1 cellular context compared by ENCODE assay signal in the genomic region with DNA sequence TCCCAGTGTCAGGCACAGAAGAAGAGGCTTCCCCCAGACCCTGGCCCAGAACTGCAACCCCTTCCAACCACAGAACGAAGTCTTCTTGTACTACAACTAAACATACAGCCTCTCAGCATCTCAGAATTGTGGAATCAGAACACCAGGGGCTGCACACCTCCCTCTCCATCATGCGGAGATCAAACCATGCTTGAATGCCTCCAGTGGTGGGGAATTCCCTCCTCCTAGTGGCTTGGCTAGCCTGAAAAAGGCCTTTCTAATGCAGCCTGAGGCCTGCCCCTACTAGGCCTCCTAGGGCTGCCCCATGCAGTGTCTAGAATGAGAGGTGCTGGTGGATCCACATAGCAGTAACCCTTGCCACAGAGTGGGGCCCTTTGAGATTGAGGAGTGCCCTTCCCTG.
TF ChIP-seq lines count a peak whose summit lies in the region.

No MANE protein-coding gene starts in this region.

TF ChIP-seq in HEK293, 187 proteins besides CTCF, POLR2A, EP300 and RAD21 (continued from another document):
- TF ChIP-seq, protein P1, sequence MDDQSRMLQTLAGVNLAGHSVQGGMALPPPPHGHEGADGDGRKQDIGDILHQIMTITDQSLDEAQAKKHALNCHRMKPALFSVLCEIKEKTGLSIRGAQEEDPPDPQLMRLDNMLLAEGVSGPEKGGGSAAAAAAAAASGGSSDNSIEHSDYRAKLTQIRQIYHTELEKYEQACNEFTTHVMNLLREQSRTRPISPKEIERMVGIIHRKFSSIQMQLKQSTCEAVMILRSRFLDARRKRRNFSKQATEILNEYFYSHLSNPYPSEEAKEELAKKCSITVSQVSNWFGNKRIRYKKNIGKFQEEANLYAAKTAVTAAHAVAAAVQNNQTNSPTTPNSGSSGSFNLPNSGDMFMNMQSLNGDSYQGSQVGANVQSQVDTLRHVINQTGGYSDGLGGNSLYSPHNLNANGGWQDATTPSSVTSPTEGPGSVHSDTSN (CRISPR knock-in tag; IDR thresholded peaks at IDR 0.05), result no peak
- no peak for TF ChIP-seq ZNF501 (tag by site-specific recombination; IDR thresholded peaks at IDR 0.05)
- TF ChIP-seq ZNF112 (tag by site-specific recombination; IDR thresholded peaks at IDR 0.05), result no peak
- TF ChIP-seq, protein P2, sequence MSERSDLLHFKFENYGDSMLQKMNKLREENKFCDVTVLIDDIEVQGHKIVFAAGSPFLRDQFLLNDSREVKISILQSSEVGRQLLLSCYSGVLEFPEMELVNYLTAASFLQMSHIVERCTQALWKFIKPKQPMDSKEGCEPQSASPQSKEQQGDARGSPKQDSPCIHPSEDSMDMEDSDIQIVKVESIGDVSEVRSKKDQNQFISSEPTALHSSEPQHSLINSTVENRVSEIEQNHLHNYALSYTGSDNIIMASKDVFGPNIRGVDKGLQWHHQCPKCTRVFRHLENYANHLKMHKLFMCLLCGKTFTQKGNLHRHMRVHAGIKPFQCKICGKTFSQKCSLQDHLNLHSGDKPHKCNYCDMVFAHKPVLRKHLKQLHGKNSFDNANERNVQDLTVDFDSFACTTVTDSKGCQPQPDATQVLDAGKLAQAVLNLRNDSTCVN (tag by site-specific recombination; optimal IDR thresholded peaks at IDR 0.05), result no peak
- TF ChIP-seq RBAK (tag by site-specific recombination; IDR thresholded peaks at IDR 0.05), result no peak
- TF ChIP-seq SCRT1 (tag by site-specific recombination; IDR thresholded peaks at IDR 0.05; ENCODE audit: borderline replicate concordance), result no peak
- TF ChIP-seq ZBTB21 (tag by site-specific recombination; IDR thresholded peaks at IDR 0.05), result no peak
- peak; percentile 51; the same call in 1 of the 2 replicates for TF ChIP-seq GLIS1 (tag by site-specific recombination; IDR thresholded peaks at IDR 0.05)
- TF ChIP-seq ZBTB20 (tag by site-specific recombination; IDR thresholded peaks at IDR 0.05), result no peak
- TF ChIP-seq ZNF416 (tag by site-specific recombination; IDR thresholded peaks at IDR 0.05), result no peak
